In the genomic region with DNA sequence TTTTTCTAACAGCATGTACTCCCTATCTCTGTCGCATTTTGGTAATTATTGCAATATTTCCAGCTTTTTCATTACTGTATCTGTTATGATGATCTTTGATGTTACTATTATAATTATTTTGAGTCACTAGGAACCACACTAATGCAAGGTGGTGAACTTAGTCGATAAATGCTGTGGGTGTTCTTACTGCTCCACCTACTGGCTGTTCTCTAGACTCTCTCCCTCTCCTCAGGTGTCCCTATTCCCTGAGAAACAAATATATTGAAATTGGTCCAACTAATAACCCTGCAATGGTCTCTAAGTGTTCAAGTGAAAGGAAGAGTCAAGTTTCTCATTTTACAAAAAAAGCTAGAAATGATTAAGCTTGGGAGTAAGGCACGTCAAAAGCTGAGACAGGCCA, we compare ENCODE assay signal across 8 cellular contexts. TPM values are rescaled to one million over a fixed set of nuclear protein-coding genes. Genes with fewer than 3 reads are reported as not detected.
DNase-seq lines count a peak whose midpoint lies in the region; ATAC-seq and TF ChIP-seq lines count a peak whose summit lies in the region.

No MANE protein-coding gene starts in this region.

- peaks cover 17 to 69% of the 10 kb centered on the region in 2 experiments for H3K36me3 ChIP-seq in HEK293 (ENCODE audit: control insufficient read depth in 2 of 2, insufficient read depth in 1 of 2, low read length in 2 of 2)
- H3K36me3 ChIP-seq in hepatocyte (replicated peaks; ENCODE audit: insufficient read depth, low read depth): no peaks in the 10 kb centered on the region
- H3K36me3 ChIP-seq in effector memory CD4-positive, alpha-beta T cell (ENCODE audit: control insufficient read depth, insufficient read depth, low read length): peaks cover 29% of the 10 kb centered on the region

- no peak for ATAC-seq in HG03439 (IDR thresholded peaks at IDR 0.05; ENCODE audit: unreplicated experiment)

- TF ChIP-seq CTCF in GM12873 (IDR thresholded peaks at IDR 0.05; ENCODE audit: insufficient read depth, low read depth, low read length, missing control alignments) (peak; percentile 62), HEK293 (tag by site-specific recombination; IDR thresholded peaks at IDR 0.05) (no peak), RWPE1 (conservative IDR thresholded peaks at IDR 0.05; ENCODE audit: low read depth) (peak; percentile 43; the same call in 1 of the 2 replicates), hepatocyte (IDR thresholded peaks at IDR 0.05; ENCODE audit: poor library complexity) (peak; percentile 55)

- H3K27ac ChIP-seq in HEK293 (ENCODE audit: extremely low read depth, low read depth, low read length): no peak overlapping the region
- H3K27ac ChIP-seq in RWPE1: no peak overlapping the region
- no peak overlapping the region for H3K27ac ChIP-seq in hepatocyte
- H3K27ac ChIP-seq in effector memory CD4-positive, alpha-beta T cell (ENCODE audit: insufficient read depth, low read length, poor library complexity, severe bottlenecking): no peak overlapping the region

- H3K9me2 ChIP-seq in hepatocyte (replicated peaks; ENCODE audit: insufficient read depth): no peaks in the 10 kb centered on the region

- no peaks in the 10 kb centered on the region for H3K27me3 ChIP-seq in hepatocyte
- H3K27me3 ChIP-seq in effector memory CD4-positive, alpha-beta T cell (replicated peaks; ENCODE audit: control insufficient read depth, insufficient read depth, low read length, poor library complexity, severe bottlenecking): no peaks in the 10 kb centered on the region

- H3K9me3 ChIP-seq in HEK293 (ENCODE audit: control insufficient read depth, insufficient read depth, low read depth, low read length) (no peaks in the 10 kb centered on the region), hepatocyte (ENCODE audit: low read depth) (no peaks in the 10 kb centered on the region)
- H3K9me3 ChIP-seq in effector memory CD4-positive, alpha-beta T cell (ENCODE audit: control insufficient read depth, low read length): no peaks in the 10 kb centered on the region

- 84% methylated on average over 3 of the region's 3 CpGs for WGBS in hepatocyte (ENCODE audit: low lambda C conversion rate, missing lambda C conversion rate)

- POLR2A ChIA-PET in HEK293 (lab: Yijun Ruan, JAX): no interaction called here
- POLR2A ChIA-PET in RWPE1 (lab: Yijun Ruan, JAX; ENCODE audit: low non-redundant PET): no interaction called here

- H2AFZ ChIP-seq in hepatocyte: no peak overlapping the region

- no peak overlapping the region for H3K4me2 ChIP-seq in hepatocyte

- CTCF ChIA-PET in HEK293 (lab: Yijun Ruan, JAX) (interaction anchor here (0.6 to 1.8 kb wide), 7 partner anchors 10 to 375 kb away, joined by 3 to 6 read pairs (median 4); partner anchors contain the start of gene ARL14EP), RWPE1 (lab: Yijun Ruan, JAX) (interaction anchor here (0.7 to 1.4 kb wide), 3 partner anchors 9 to 25 kb away, joined by 4 to 7 read pairs (median 6); no protein-coding TSS in a partner anchor)

- H3K79me2 ChIP-seq in hepatocyte: peaks cover 42% of the 10 kb centered on the region

- peaks cover 3% of the 10 kb centered on the region for H4K20me1 ChIP-seq in hepatocyte (ENCODE audit: insufficient read depth, poor library complexity, severe bottlenecking)

- DNase-seq in RWPE1 (ENCODE audit: low spot score) (no peak), hepatocyte (ENCODE audit: low spot score) (peak; percentile 36), D341Med (ENCODE audit: low spot score) (no peak), AG08395 (ENCODE audit: low spot score) (no peak)
- DNase-seq in effector memory CD4-positive, alpha-beta T cell: no peak

- H3K4me1 ChIP-seq in HEK293 (ENCODE audit: control insufficient read depth, insufficient read depth, low read length) (no peaks in the 10 kb centered on the region), hepatocyte (ENCODE audit: insufficient read depth) (no peaks in the 10 kb centered on the region)
- peaks cover 3% of the 10 kb centered on the region for H3K4me1 ChIP-seq in effector memory CD4-positive, alpha-beta T cell (ENCODE audit: control insufficient read depth, insufficient read depth, low read length, poor library complexity, severe bottlenecking)

- H3K4me3 ChIP-seq in HEK293 (ENCODE audit: low read depth, low read length) (no peak overlapping the region), hepatocyte (no peak overlapping the region)
- no peak overlapping the region for H3K4me3 ChIP-seq in effector memory CD4-positive, alpha-beta T cell (ENCODE audit: insufficient read depth, low read depth, low read length, poor library complexity, severe bottlenecking)

TF ChIP-seq in HEK293, 187 proteins besides CTCF, POLR2A, EP300 and RAD21:
- no peak for TF ChIP-seq SCRT1 (tag by site-specific recombination; IDR thresholded peaks at IDR 0.05; ENCODE audit: borderline replicate concordance)
- TF ChIP-seq ZNF433 (tag by site-specific recombination; IDR thresholded peaks at IDR 0.05; ENCODE audit: low read depth): no peak
- TF ChIP-seq, protein P1, sequence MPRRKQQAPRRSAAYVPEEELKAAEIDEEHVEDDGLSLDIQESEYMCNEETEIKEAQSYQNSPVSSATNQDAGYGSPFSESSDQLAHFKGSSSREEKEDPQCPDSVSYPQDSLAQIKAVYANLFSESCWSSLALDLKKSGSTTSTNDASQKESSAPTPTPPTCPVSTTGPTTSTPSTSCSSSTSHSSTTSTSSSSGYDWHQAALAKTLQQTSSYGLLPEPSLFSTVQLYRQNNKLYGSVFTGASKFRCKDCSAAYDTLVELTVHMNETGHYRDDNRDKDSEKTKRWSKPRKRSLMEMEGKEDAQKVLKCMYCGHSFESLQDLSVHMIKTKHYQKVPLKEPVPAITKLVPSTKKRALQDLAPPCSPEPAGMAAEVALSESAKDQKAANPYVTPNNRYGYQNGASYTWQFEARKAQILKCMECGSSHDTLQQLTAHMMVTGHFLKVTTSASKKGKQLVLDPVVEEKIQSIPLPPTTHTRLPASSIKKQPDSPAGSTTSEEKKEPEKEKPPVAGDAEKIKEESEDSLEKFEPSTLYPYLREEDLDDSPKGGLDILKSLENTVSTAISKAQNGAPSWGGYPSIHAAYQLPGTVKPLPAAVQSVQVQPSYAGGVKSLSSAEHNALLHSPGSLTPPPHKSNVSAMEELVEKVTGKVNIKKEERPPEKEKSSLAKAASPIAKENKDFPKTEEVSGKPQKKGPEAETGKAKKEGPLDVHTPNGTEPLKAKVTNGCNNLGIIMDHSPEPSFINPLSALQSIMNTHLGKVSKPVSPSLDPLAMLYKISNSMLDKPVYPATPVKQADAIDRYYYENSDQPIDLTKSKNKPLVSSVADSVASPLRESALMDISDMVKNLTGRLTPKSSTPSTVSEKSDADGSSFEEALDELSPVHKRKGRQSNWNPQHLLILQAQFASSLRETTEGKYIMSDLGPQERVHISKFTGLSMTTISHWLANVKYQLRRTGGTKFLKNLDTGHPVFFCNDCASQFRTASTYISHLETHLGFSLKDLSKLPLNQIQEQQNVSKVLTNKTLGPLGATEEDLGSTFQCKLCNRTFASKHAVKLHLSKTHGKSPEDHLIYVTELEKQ (tag by site-specific recombination; IDR thresholded peaks at IDR 0.05; ENCODE audit: borderline replicate concordance): no peak
- peak; percentile 44 for TF ChIP-seq ZNF654 (tag by site-specific recombination; IDR thresholded peaks at IDR 0.05; ENCODE audit: low read depth)
- TF ChIP-seq ZNF549 (tag by site-specific recombination; IDR thresholded peaks at IDR 0.05): no peak

RNA-seq across cellular contexts. Expression of gene ARL14EP, which starts 10.5 kb away (rescaled TPM):
- 21.7 and 26.5 TPM in 2 replicates for total RNA-seq in hepatocyte
- 16.6 and 22.2 TPM in 2 replicates for polyA plus RNA-seq in hepatocyte
